9 cellular contexts compared by ENCODE assay signal in the genomic region with DNA sequence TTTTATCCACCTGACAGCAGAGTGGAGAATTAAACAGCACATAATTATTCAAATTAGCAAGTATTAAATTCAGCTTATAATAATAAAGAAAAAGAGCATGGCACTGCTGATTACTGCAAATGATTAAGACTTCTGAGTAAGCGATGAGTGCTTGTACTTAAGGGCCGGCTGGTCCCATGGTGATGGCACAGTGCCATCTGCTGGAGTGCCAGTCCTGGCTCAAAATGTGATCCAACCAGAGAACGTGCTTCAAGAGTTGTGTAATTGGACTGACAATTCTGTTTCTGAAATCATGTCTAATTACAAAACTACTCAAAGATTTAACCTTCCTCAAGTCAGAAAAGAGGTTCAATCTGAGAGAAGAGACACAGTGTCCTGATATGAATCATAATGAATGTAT.
DNase-seq lines count a peak whose midpoint lies in the region; ATAC-seq and TF ChIP-seq lines count a peak whose summit lies in the region.
"Had no signal": no experiment of that assay in that cellular context is flagged by ENCODE, and none has a peak within 500 bp of the region (broad histone marks: within the 10 kb centered on the region; RNA-seq: fewer than 3 reads in every experiment).

No MANE protein-coding gene starts in this region.

- no peak overlapping the region for H3K27ac ChIP-seq in heart right ventricle

- TF ChIP-seq CTCF in GM10248 (IDR thresholded peaks at IDR 0.05; ENCODE audit: control extremely low read depth, extremely low read depth, low read depth, missing control alignments) (peak; percentile 63), WI38 (IDR thresholded peaks at IDR 0.05; ENCODE audit: low read depth, low read length) (peak; percentile 22; the same call in 1 of the 2 replicates), heart right ventricle (IDR thresholded peaks at IDR 0.05) (peak in 2 of 9 donors; percentile 19 to 32)

- peak; percentile 67 for ATAC-seq in HG03039 (IDR thresholded peaks at IDR 0.05; ENCODE audit: unreplicated experiment)
- no peak for ATAC-seq in heart right ventricle
- no peak for ATAC-seq in GM18517 (IDR thresholded peaks at IDR 0.05; ENCODE audit: unreplicated experiment)
- ATAC-seq: stimulated activated naive CD8-positive, alpha-beta T cell treated with anti-CD3 and anti-CD28 coated beads, Interleukin-15, amount 100 ng/mL, for 72 hours had no signal

- DNase-seq in 8988T, result peak; percentile 23
- peak; percentile 14 for DNase-seq in GM10248 (ENCODE audit: extremely low spot score)
- peak; percentile 13 for DNase-seq in NCI-H2107 treated with DMSO at 0.1 percent for 48 hours (lab: John Stamatoyannopoulos, UW; ENCODE audit: unreplicated experiment)
- peak; percentile 9 to 28 for DNase-seq in heart right ventricle
- peak in 2 of 3 donors; percentile 1 to 4 for DNase-seq in stimulated activated CD4-positive, alpha-beta T cell treated with anti-CD3 and anti-CD28 coated beads, TNF-alpha, amount 100 ng/mL, for 48 hours (ENCODE audit: low read depth in 3 of 3)

- H3K4me3 ChIP-seq in WI38 (ENCODE audit: low read depth, low read length), result no peak overlapping the region
- H3K4me3 ChIP-seq in heart right ventricle, result no peak overlapping the region

- intact Hi-C loops in heart right ventricle (cut with DNase I), result no loop called here

- no peaks in the 10 kb centered on the region for H3K36me3 ChIP-seq in heart right ventricle

- POLR2A ChIA-PET in GM10248 (lab: Yijun Ruan, JAX), result no interaction called here

- CTCF ChIA-PET in GM10248 (lab: Yijun Ruan, JAX), result interaction anchor here (1.6 to 3.6 kb wide), 2 partner anchors 12 to 358 kb away, joined by 3 to 18 read pairs; no protein-coding TSS in a partner anchor

- H3K27me3 ChIP-seq in heart right ventricle, result no peaks in the 10 kb centered on the region

- H3K4me1 ChIP-seq in heart right ventricle, result no peaks in the 10 kb centered on the region

- no peaks in the 10 kb centered on the region for H3K9me3 ChIP-seq in heart right ventricle

- WGBS in heart right ventricle, 2 donors, result 12 to 22% methylated on average over 3 of the region's 3 CpGs
